In genomic region chr18:59265246-59266018, GRCh38 we compare ENCODE assay signal across 8 cellular contexts. TPM values are rescaled to one million over a fixed set of nuclear protein-coding genes. Genes with fewer than 3 reads are reported as not detected.
DNase-seq lines count a peak whose midpoint lies in the region; ATAC-seq and TF ChIP-seq lines count a peak whose summit lies in the region.

No MANE protein-coding gene starts in this region.

- peaks cover 26% of the 10 kb centered on the region for H3K4me1 Mint-ChIP-seq in brain

- H3K4me3 Mint-ChIP-seq in brain: peak overlapping the region in 4 of 5 experiments; percentile 18 to 58 (median 46)

- H3K9me3 ChIP-seq in heart right ventricle: no peaks in the 10 kb centered on the region

- peak overlapping the region in 8 of 10 donors; percentile 4 to 45 (median 22) for H3K4me3 ChIP-seq in heart right ventricle

- H3K4me1 ChIP-seq in heart right ventricle: peaks cover 0 to 30% (median 18%) of the 10 kb centered on the region in 9 donors

- DNase-seq in heart right ventricle: no peak
- DNase-seq in Right ventricle myocardium superior: no peak
- peak; percentile 82 for DNase-seq in NAMALWA (ENCODE audit: low spot score)
- DNase-seq in omental fat pad (ENCODE audit: low spot score): no peak
- no peak for DNase-seq in SIG-M5 (lab: John Stamatoyannopoulos, UW)
- no peak for DNase-seq in HuH-7.5 (ENCODE audit: low spot score)

- WGBS in heart right ventricle, 2 donors: 2 to 3% methylated on average over 39 of the region's 39 CpGs

- H3K27me3 ChIP-seq in heart right ventricle: peaks cover 39 to 81% (median 77%) of the 10 kb centered on the region in 7 donors

- no peak overlapping the region for H3K27ac Mint-ChIP-seq in brain

- peaks cover 10 to 23% (median 15%) of the 10 kb centered on the region in 5 experiments for H3K9me3 Mint-ChIP-seq in brain

- H3K36me3 Mint-ChIP-seq in brain: no peaks in the 10 kb centered on the region

- no peaks in the 10 kb centered on the region for H3K36me3 ChIP-seq in heart right ventricle

- intact Hi-C loops in heart right ventricle (cut with DNase I): no loop called here
- intact Hi-C loops in Right ventricle myocardium superior (cut with DNase I): no loop called here

- TF ChIP-seq CTCF in heart right ventricle (IDR thresholded peaks at IDR 0.05): no peak
- TF ChIP-seq CTCF in brain (conservative IDR thresholded peaks at IDR 0.05): no peak
- no peak for TF ChIP-seq CTCF in omental fat pad (IDR thresholded peaks at IDR 0.05)

- peaks cover 93% of the 10 kb centered on the region for H3K27me3 Mint-ChIP-seq in brain

- ATAC-seq in heart right ventricle (peak in 2 of 8 donors; percentile 19 to 28), Right ventricle myocardium superior (ENCODE audit: poor library complexity) (no peak), omental fat pad (ENCODE audit: low FRiP score) (peak; percentile 42), HG02678 (IDR thresholded peaks at IDR 0.05; ENCODE audit: unreplicated experiment) (no peak)

- no peak overlapping the region for H3K27ac ChIP-seq in heart right ventricle

RNA-seq across cellular contexts. Expression of gene RAX, which starts 7.8 kb away (rescaled TPM):
- total RNA-seq in heart right ventricle (not detected), Right ventricle myocardium superior (not detected), omental fat pad (not detected)
- polyA plus RNA-seq in heart right ventricle (not detected), brain (ENCODE audit: insufficient read depth, low read depth, low replicate concordance) (0.24 TPM)

RNA-seq across cellular contexts. Expression of gene GRP, which starts 45.5 kb away (rescaled TPM):
- total RNA-seq in heart right ventricle (not detected), Right ventricle myocardium superior (not detected), omental fat pad (not detected)
- polyA plus RNA-seq in heart right ventricle (not detected), brain (ENCODE audit: insufficient read depth, low read depth, low replicate concordance) (1,113 TPM)

RNA-seq across cellular contexts. Expression of gene CPLX4, which starts 53.0 kb away (rescaled TPM):
- under 1 TPM in 1 of 10 donors, not detected in 9; 0.11 TPM for total RNA-seq in heart right ventricle
- not detected for polyA plus RNA-seq in heart right ventricle
- not detected for total RNA-seq in Right ventricle myocardium superior
- polyA plus RNA-seq in brain (ENCODE audit: insufficient read depth, low read depth, low replicate concordance): not detected
- under 1 TPM in 1 of 4 donors, not detected in 3; 0.46 TPM for total RNA-seq in omental fat pad
